Comparison of ENCODE assay signal across 17 cellular contexts in the genomic region with DNA sequence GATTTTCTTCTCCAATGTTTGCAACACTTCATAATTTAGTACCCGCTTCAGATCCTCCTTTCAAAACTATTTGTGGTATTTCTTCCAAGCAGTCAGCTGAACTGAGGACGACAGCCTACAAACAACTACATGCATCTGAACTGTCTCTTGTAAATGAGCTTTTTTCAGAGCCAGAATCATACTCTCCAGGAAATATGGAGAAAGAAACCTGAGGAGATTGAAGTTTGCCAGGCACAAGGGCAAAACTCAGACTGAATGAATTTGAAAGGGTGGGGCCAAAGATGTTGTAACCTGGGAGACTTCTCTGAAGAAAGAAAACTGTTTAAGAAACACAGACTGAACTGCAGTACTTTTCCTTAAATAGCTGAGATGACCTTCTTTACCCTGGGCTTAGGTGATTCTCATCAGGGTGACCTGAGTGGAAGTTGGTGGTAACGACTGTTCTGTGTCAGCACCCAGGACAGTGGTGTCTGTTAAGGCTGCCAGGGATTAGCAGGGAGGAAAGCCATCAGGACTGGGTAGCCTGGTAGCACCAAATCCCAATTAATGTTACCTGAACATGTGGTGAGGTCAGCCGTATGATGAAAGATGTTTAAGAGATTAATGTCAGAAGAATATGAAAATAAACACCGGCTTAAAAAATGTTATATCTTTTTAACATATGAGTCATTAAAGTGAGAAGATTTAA.
DNase-seq lines count a peak whose midpoint lies in the region; ATAC-seq, FAIRE-seq and TF ChIP-seq lines count a peak whose summit lies in the region.
"Had no signal": no experiment of that assay in that cellular context is flagged by ENCODE, and none has a peak within 500 bp of the region (broad histone marks: within the 10 kb centered on the region; RNA-seq: fewer than 3 reads in every experiment).

No MANE protein-coding gene starts in this region.

- H3K4me3 ChIP-seq in HEK293 (ENCODE audit: low read depth, low read length) (no peak overlapping the region), astrocyte (ENCODE audit: insufficient read depth, low read depth, low read length) (no peak overlapping the region), foreskin fibroblast (ENCODE audit: low read depth in 1 of 2, low read length in 2 of 2) (no peak overlapping the region), subcutaneous abdominal adipose tissue (ENCODE audit: low read depth in 1 of 5, low read length in 5 of 5) (no peak overlapping the region), adrenal gland (no peak overlapping the region), Peyer's patch (no peak overlapping the region)
- H3K4me3 ChIP-seq: spleen had no signal

- H3K9me3 ChIP-seq in HEK293 (ENCODE audit: control insufficient read depth, insufficient read depth, low read depth, low read length) (no peaks in the 10 kb centered on the region), astrocyte (ENCODE audit: insufficient read depth, low read depth, low read length) (no peaks in the 10 kb centered on the region), subcutaneous abdominal adipose tissue (ENCODE audit: control insufficient read depth in 5 of 5, low read length in 5 of 5) (no peaks in the 10 kb centered on the region), adrenal gland (replicated peaks in 1 of 3) (no peaks in the 10 kb centered on the region), Peyer's patch (no peaks in the 10 kb centered on the region)
- H3K9me3 ChIP-seq: BE2C, spleen had no signal

- WGBS in adrenal gland, 4 donors = 82 to 90% (median 86%) methylated on average over 5 of the region's 5 CpGs

- CTCF ChIA-PET in HEK293 (lab: Yijun Ruan, JAX) = interaction anchor here (0.6 to 1.2 kb wide), 3 partner anchors 41 to 173 kb away, joined by 3 to 5 read pairs (median 3); no protein-coding TSS in a partner anchor

- H3K36me3 ChIP-seq in HEK293 (ENCODE audit: control insufficient read depth in 2 of 2, insufficient read depth in 1 of 2, low read length in 2 of 2) = no peaks in the 10 kb centered on the region
- H3K36me3 ChIP-seq in astrocyte (ENCODE audit: insufficient read depth, low read length) = no peaks in the 10 kb centered on the region
- H3K36me3 ChIP-seq in subcutaneous abdominal adipose tissue (ENCODE audit: control insufficient read depth in 5 of 5, insufficient read depth in 5 of 5, low read length in 5 of 5) = no peaks in the 10 kb centered on the region
- H3K36me3 ChIP-seq in adrenal gland (replicated peaks in 1 of 2) = no peaks in the 10 kb centered on the region
- no peaks in the 10 kb centered on the region for H3K36me3 ChIP-seq in Peyer's patch
- H3K36me3 ChIP-seq: BE2C had no signal

- H2AFZ ChIP-seq in astrocyte (ENCODE audit: low read depth, low read length) = no peak overlapping the region

- peak overlapping the region; percentile 43 for H3K27ac Mint-ChIP-seq in astrocyte (ENCODE audit: unreplicated experiment)
- H3K27ac Mint-ChIP-seq: activated CD4-positive, alpha-beta T cell treated with anti-CD3 and anti-CD28 coated beads, Interleukin-2, amount 10 ng/mL, durations not matched to agents 7 days and 5 days; activated naive CD8-positive, alpha-beta T cell treated with anti-CD3 and anti-CD28 coated beads for 36 hours; stimulated activated naive CD8-positive, alpha-beta T cell treated with anti-CD3 and anti-CD28 coated beads, Interleukin-15, amount 100 ng/mL, for 72 hours had no signal

- H3K4me1 Mint-ChIP-seq in astrocyte (ENCODE audit: low read depth, unreplicated experiment) = peaks cover 42% of the 10 kb centered on the region
- H3K4me1 Mint-ChIP-seq: activated naive CD8-positive, alpha-beta T cell treated with anti-CD3 and anti-CD28 coated beads for 36 hours; stimulated activated naive CD8-positive, alpha-beta T cell treated with anti-CD3 and anti-CD28 coated beads, Interleukin-15, amount 100 ng/mL, for 72 hours had no signal

- H3K27me3 ChIP-seq in astrocyte (ENCODE audit: insufficient read depth, low read length) = no peaks in the 10 kb centered on the region
- no peaks in the 10 kb centered on the region for H3K27me3 ChIP-seq in subcutaneous abdominal adipose tissue (ENCODE audit: control insufficient read depth in 5 of 5, insufficient read depth in 4 of 5, low read length in 5 of 5)
- no peaks in the 10 kb centered on the region for H3K27me3 ChIP-seq in adrenal gland
- H3K27me3 ChIP-seq in Peyer's patch = no peaks in the 10 kb centered on the region
- H3K27me3 ChIP-seq: BE2C, spleen had no signal

- intact Hi-C loops in adrenal gland (cut with DNase I) = no loop called here

- no peaks in the 10 kb centered on the region for H4K20me1 ChIP-seq in astrocyte (ENCODE audit: insufficient read depth, low read length)

- no peaks in the 10 kb centered on the region for H3K9me3 Mint-ChIP-seq in astrocyte (ENCODE audit: unreplicated experiment)
- H3K9me3 Mint-ChIP-seq: activated CD4-positive, alpha-beta T cell treated with anti-CD3 and anti-CD28 coated beads, Interleukin-2, amount 10 ng/mL, durations not matched to agents 7 days and 5 days; activated naive CD8-positive, alpha-beta T cell treated with anti-CD3 and anti-CD28 coated beads for 36 hours; stimulated activated naive CD8-positive, alpha-beta T cell treated with anti-CD3 and anti-CD28 coated beads, Interleukin-15, amount 100 ng/mL, for 72 hours had no signal

- H3K36me3 Mint-ChIP-seq in astrocyte (ENCODE audit: low read depth, unreplicated experiment) = peaks cover 9% of the 10 kb centered on the region

- TF ChIP-seq POLR2A in adrenal gland (IDR thresholded peaks at IDR 0.05) = no peak
- no peak for TF ChIP-seq POLR2A in Peyer's patch (IDR thresholded peaks at IDR 0.05)

- ATAC-seq in GM18868 (IDR thresholded peaks at IDR 0.05; ENCODE audit: unreplicated experiment) (no peak), GM21737 (IDR thresholded peaks at IDR 0.05; ENCODE audit: unreplicated experiment) (no peak)
- ATAC-seq: stimulated activated naive CD8-positive, alpha-beta T cell treated with anti-CD3 and anti-CD28 coated beads, Interleukin-15, amount 100 ng/mL, for 72 hours had no signal

- H3K27ac ChIP-seq in HEK293 (ENCODE audit: extremely low read depth, low read depth, low read length) (no peak overlapping the region), astrocyte (ENCODE audit: low read depth, low read length) (no peak overlapping the region), subcutaneous abdominal adipose tissue (ENCODE audit: low read depth, low read length) (peak overlapping the region; percentile 21), adrenal gland (peak overlapping the region in 1 of 5 donors; percentile 35), Peyer's patch (no peak overlapping the region)
- H3K27ac ChIP-seq: spleen had no signal

- POLR2A ChIA-PET in HEK293 (lab: Yijun Ruan, JAX) = no interaction called here

- H3K4me1 ChIP-seq in HEK293 (ENCODE audit: control insufficient read depth, insufficient read depth, low read length) = no peaks in the 10 kb centered on the region
- H3K4me1 ChIP-seq in astrocyte (ENCODE audit: insufficient read depth, low read length) = peaks cover 22% of the 10 kb centered on the region
- peaks cover 0 to 21% (median 14%) of the 10 kb centered on the region in 5 donors for H3K4me1 ChIP-seq in subcutaneous abdominal adipose tissue (ENCODE audit: control insufficient read depth in 5 of 5, insufficient read depth in 5 of 5, low read length in 5 of 5)
- no peaks in the 10 kb centered on the region for H3K4me1 ChIP-seq in adrenal gland (replicated peaks in 1 of 2)
- no peaks in the 10 kb centered on the region for H3K4me1 ChIP-seq in Peyer's patch
- H3K4me1 ChIP-seq: spleen had no signal

- no peak overlapping the region for H3K4me3 Mint-ChIP-seq in astrocyte (ENCODE audit: unreplicated experiment)
- H3K4me3 Mint-ChIP-seq: activated CD4-positive, alpha-beta T cell treated with anti-CD3 and anti-CD28 coated beads, Interleukin-2, amount 10 ng/mL, durations not matched to agents 7 days and 5 days; activated naive CD8-positive, alpha-beta T cell treated with anti-CD3 and anti-CD28 coated beads for 36 hours; stimulated activated naive CD8-positive, alpha-beta T cell treated with anti-CD3 and anti-CD28 coated beads, Interleukin-15, amount 100 ng/mL, for 72 hours had no signal

- H3K27me3 Mint-ChIP-seq in astrocyte (ENCODE audit: low read depth, unreplicated experiment) = no peaks in the 10 kb centered on the region
- H3K27me3 Mint-ChIP-seq: activated CD4-positive, alpha-beta T cell treated with anti-CD3 and anti-CD28 coated beads, Interleukin-2, amount 10 ng/mL, durations not matched to agents 7 days and 5 days; activated naive CD8-positive, alpha-beta T cell treated with anti-CD3 and anti-CD28 coated beads for 36 hours; stimulated activated naive CD8-positive, alpha-beta T cell treated with anti-CD3 and anti-CD28 coated beads, Interleukin-15, amount 100 ng/mL, for 72 hours had no signal

- TF ChIP-seq CTCF in HEK293 (tag by site-specific recombination; IDR thresholded peaks at IDR 0.05) (no peak), astrocyte (IDR thresholded peaks at IDR 0.05; ENCODE audit: insufficient read depth, low read depth, low read length) (no peak), foreskin fibroblast (IDR thresholded peaks at IDR 0.05; ENCODE audit: low read depth, low read length) (no peak), adrenal gland (IDR thresholded peaks at IDR 0.05) (no peak), Peyer's patch (IDR thresholded peaks at IDR 0.05) (no peak)

- H3K4me2 ChIP-seq in astrocyte (ENCODE audit: low read length) = no peak overlapping the region

- no peaks in the 10 kb centered on the region for H3K79me2 ChIP-seq in astrocyte (ENCODE audit: insufficient read depth, low read length)

- H3K9ac ChIP-seq in astrocyte (ENCODE audit: low read length) (no peak overlapping the region), subcutaneous abdominal adipose tissue (ENCODE audit: low read length in 5 of 5) (no peak overlapping the region)

- DNase-seq in astrocyte (ENCODE audit: low read depth) = no peak
- peak; percentile 23 to 54 for DNase-seq in foreskin fibroblast
- no peak for DNase-seq in adrenal gland
- no peak for DNase-seq in Peyer's patch
- DNase-seq: activated CD4-positive, alpha-beta T cell treated with anti-CD3 and anti-CD28 coated beads, Interleukin-2, amount 10 ng/mL, durations not matched to agents 7 days and 5 days; activated naive CD8-positive, alpha-beta T cell treated with anti-CD3 and anti-CD28 coated beads for 36 hours; activated T-cell treated with anti-CD3 and anti-CD28 coated beads for 4 hours; BE2C; glutamatergic neuron; NCI-H1694; OCI-M1; spleen; stimulated activated naive CD8-positive, alpha-beta T cell treated with anti-CD3 and anti-CD28 coated beads, Interleukin-15, amount 100 ng/mL, for 72 hours had no signal

- FAIRE-seq in astrocyte (lab: Jason Lieb, UNC) = peak; percentile 9

TF ChIP-seq in HEK293, 187 proteins besides CTCF, POLR2A, EP300 and RAD21 (continues in another document):
- no peak for TF ChIP-seq PRDM1 (tag by site-specific recombination; IDR thresholded peaks at IDR 0.05)
- no peak for TF ChIP-seq GLIS1 (tag by site-specific recombination; IDR thresholded peaks at IDR 0.05)
- TF ChIP-seq ZNF596 (tag by site-specific recombination; IDR thresholded peaks at IDR 0.05) = no peak

Comparison
In these comparisons a context has a peak if more than half of its experiments do, and no peak if none do; other contexts are left out.
1. DNase-seq: peak in foreskin fibroblast (2 of 2); none in astrocyte (single experiment), adrenal gland (0 of 7) and Peyer's patch (0 of 3).